In the genomic region with DNA sequence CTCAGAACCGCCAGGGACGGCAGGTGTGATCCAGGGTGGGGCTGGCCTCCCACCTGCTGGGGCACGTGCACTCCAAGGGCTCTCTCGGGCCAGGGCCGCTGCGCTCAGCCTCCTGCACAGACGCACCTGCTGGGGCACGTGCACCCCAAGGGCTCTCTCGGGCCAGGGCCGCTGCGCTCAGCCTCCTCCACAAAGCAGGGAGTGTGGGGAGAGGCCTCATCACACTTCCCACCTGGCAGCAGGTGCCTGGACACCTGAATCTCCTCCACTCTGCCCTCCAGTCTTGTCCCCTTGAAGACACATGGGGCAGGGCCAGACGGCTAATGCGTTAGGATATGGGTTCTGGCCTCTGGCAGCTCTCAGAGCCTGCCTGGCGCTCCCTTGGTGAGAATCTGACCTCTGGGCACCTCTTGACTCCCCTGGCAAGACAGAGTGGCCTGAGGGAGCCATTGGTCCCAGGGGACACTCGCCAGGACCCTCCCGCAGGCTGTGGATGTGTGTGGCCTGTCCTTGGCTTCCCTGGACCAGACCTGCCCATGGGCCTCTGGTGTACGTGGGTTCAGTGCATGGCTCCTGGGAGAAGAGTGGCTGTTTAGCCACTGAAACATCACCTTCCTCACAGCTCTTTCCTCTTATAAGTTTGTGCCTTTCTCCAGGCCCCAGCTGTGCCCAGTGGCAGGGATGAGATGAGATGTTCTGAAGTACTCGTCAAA, we compare ENCODE assay signal across 1 cellular context.
TF ChIP-seq lines count a peak whose summit lies in the region.

No MANE protein-coding gene starts in this region.

TF ChIP-seq in SK-N-SH treated with all-trans-retinoic acid at 6 μM for 48 hours, 23 proteins besides CTCF, POLR2A, EP300 and RAD21 (continued from another document):
- TF ChIP-seq, protein P1, sequence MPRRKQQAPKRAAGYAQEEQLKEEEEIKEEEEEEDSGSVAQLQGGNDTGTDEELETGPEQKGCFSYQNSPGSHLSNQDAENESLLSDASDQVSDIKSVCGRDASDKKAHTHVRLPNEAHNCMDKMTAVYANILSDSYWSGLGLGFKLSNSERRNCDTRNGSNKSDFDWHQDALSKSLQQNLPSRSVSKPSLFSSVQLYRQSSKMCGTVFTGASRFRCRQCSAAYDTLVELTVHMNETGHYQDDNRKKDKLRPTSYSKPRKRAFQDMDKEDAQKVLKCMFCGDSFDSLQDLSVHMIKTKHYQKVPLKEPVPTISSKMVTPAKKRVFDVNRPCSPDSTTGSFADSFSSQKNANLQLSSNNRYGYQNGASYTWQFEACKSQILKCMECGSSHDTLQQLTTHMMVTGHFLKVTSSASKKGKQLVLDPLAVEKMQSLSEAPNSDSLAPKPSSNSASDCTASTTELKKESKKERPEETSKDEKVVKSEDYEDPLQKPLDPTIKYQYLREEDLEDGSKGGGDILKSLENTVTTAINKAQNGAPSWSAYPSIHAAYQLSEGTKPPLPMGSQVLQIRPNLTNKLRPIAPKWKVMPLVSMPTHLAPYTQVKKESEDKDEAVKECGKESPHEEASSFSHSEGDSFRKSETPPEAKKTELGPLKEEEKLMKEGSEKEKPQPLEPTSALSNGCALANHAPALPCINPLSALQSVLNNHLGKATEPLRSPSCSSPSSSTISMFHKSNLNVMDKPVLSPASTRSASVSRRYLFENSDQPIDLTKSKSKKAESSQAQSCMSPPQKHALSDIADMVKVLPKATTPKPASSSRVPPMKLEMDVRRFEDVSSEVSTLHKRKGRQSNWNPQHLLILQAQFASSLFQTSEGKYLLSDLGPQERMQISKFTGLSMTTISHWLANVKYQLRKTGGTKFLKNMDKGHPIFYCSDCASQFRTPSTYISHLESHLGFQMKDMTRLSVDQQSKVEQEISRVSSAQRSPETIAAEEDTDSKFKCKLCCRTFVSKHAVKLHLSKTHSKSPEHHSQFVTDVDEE (CRISPR knock-in tag; IDR thresholded peaks at IDR 0.05) = no peak
- TF ChIP-seq, protein P2, sequence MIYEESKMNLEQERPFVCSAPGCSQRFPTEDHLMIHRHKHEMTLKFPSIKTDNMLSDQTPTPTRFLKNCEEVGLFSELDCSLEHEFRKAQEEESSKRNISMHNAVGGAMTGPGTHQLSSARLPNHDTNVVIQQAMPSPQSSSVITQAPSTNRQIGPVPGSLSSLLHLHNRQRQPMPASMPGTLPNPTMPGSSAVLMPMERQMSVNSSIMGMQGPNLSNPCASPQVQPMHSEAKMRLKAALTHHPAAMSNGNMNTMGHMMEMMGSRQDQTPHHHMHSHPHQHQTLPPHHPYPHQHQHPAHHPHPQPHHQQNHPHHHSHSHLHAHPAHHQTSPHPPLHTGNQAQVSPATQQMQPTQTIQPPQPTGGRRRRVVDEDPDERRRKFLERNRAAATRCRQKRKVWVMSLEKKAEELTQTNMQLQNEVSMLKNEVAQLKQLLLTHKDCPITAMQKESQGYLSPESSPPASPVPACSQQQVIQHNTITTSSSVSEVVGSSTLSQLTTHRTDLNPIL (CRISPR knock-in tag; IDR thresholded peaks at IDR 0.05; ENCODE audit: low read depth) = no peak
- TF ChIP-seq TOX (CRISPR knock-in tag; IDR thresholded peaks at IDR 0.05; ENCODE audit: borderline replicate concordance) (no peak), OSR1 (CRISPR knock-in tag; IDR thresholded peaks at IDR 0.05) (no peak), CSDC2 (CRISPR knock-in tag; IDR thresholded peaks at IDR 0.05) (no peak), ZFP30 (CRISPR knock-in tag; IDR thresholded peaks at IDR 0.05) (no peak), ARNTL (CRISPR knock-in tag; IDR thresholded peaks at IDR 0.05; ENCODE audit: borderline replicate concordance, low read depth) (no peak), ESRRG (CRISPR knock-in tag; IDR thresholded peaks at IDR 0.05) (no peak), ZC3H10 (CRISPR knock-in tag; IDR thresholded peaks at IDR 0.05) (no peak), TCF4 (CRISPR knock-in tag; IDR thresholded peaks at IDR 0.05; ENCODE audit: borderline replicate concordance) (no peak)
